ENCODE assay signal across 6 cellular contexts in the genomic region with DNA sequence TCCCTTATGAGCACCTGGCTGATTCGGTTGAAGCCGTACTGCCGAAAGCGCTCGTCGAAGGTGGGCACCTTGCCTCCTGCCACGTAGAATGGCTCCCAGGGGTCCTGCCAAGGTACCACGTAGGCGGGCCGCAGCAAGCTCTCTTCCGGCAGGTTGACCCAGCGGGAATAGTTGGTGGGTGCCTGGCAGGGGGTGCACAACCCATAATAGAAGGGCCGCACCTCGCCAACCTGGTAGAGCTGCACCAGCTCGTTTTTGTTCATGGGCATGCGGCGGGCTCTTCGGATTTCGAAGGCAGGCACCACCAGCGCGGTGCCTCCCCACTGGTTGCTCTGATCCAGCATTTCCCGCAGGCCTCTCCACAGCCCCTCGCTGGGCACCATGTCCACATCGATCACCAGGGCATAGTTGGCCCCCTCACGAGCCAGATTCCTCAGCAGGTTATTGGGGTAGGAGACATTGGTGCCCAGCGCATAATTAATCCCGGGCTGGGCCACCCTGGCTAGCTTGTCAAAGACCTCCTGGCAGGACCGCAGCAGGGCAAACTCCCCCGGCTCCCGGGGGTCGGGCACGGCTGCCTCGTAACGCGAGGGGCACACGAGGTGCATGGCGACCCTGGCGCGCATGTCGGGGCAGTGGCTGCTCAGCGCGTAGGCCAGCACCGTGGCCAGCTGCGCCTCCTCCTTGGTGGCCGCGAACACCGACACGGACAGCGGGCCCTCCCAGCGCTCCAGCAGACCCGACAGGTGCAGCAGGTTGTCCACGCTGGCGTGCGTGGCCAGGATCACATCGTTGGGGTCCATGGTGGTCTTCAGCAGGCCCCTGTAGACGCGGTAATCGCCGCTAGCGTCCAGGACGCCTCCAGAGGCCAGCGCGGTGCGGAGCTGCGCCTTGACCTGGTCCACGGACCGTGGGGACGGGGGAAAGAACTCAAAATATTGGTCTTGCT. TPM values are rescaled to one million over a fixed set of nuclear protein-coding genes. Genes with fewer than 3 reads are reported as not detected.
DNase-seq lines count a peak whose midpoint lies in the region; ATAC-seq, FAIRE-seq and TF ChIP-seq lines count a peak whose summit lies in the region.

No MANE protein-coding gene starts in this region.

- TF ChIP-seq RAD21 in neural cell (conservative IDR thresholded peaks at IDR 0.05) = no peak

- peaks cover 31% of the 10 kb centered on the region for H3K79me2 ChIP-seq in neural cell (replicated peaks; ENCODE audit: insufficient read depth, low read length)

- H3K4me3 ChIP-seq in brain microvascular endothelial cell (ENCODE audit: low read depth, low read length) (peak overlapping the region; percentile 88), neural cell (ENCODE audit: low read length) (peak overlapping the region; percentile 100)

- in situ Hi-C loops in brain microvascular endothelial cell (cut with HindIII; ENCODE audit: low pct_ligation_motif_present, low sequenced_read_pairs) = no loop called here

- H4K20me1 ChIP-seq in neural cell (ENCODE audit: insufficient read depth) = no peaks in the 10 kb centered on the region

- peak overlapping the region; percentile 94 for H2AFZ ChIP-seq in neural cell (ENCODE audit: low read depth, low read length)

- no peaks in the 10 kb centered on the region for H3K9me2 ChIP-seq in neural cell (ENCODE audit: insufficient read depth, low read length)

- H3K27me3 ChIP-seq in brain microvascular endothelial cell (replicated peaks) (no peaks in the 10 kb centered on the region), neural cell (ENCODE audit: insufficient read depth, low read depth, low read length) (no peaks in the 10 kb centered on the region)

- DNase-seq in HTR-8/SVneo (ENCODE audit: insufficient read length, low spot score) (no peak), brain microvascular endothelial cell (no peak), A172 (ENCODE audit: low spot score) (no peak)

- H3K9ac ChIP-seq in neural cell (ENCODE audit: low read length) = peak overlapping the region; percentile 99

- peak overlapping the region; percentile 25 for H3K27ac ChIP-seq in brain microvascular endothelial cell
- peak overlapping the region; percentile 96 for H3K27ac ChIP-seq in neural cell (ENCODE audit: low read length)

- no peak for ATAC-seq in HG02759 (IDR thresholded peaks at IDR 0.05; ENCODE audit: unreplicated experiment)
- no peak for ATAC-seq in GM21447 (IDR thresholded peaks at IDR 0.05; ENCODE audit: unreplicated experiment)

- TF ChIP-seq CTCF in brain microvascular endothelial cell (IDR thresholded peaks at IDR 0.05; ENCODE audit: low read depth, low read length, missing control alignments) = no peak
- TF ChIP-seq CTCF in neural cell (IDR thresholded peaks at IDR 0.05; ENCODE audit: poor library complexity, severe bottlenecking) = no peak

- H3K36me3 ChIP-seq in brain microvascular endothelial cell (replicated peaks) = peaks cover 2% of the 10 kb centered on the region
- H3K36me3 ChIP-seq in neural cell (ENCODE audit: insufficient read depth, low read length) = no peaks in the 10 kb centered on the region

- peak; percentile 80 for FAIRE-seq in HTR-8/SVneo (lab: Jason Lieb, UNC)

- peak overlapping the region; percentile 87 for H3K4me2 ChIP-seq in neural cell (ENCODE audit: low read length)

- no peaks in the 10 kb centered on the region for H3K9me3 ChIP-seq in neural cell (ENCODE audit: low read length)

- H3F3A ChIP-seq in neural cell (ENCODE audit: insufficient read depth, low read length, poor library complexity, severe bottlenecking) = peaks cover 3% of the 10 kb centered on the region

- TF ChIP-seq EP300 in neural cell (conservative IDR thresholded peaks at IDR 0.05; ENCODE audit: poor library complexity, severe bottlenecking) = no peak

TF ChIP-seq in neural cell, 6 proteins besides CTCF, POLR2A, EP300 and RAD21:
- TF ChIP-seq MXI1 (conservative IDR thresholded peaks at IDR 0.05; ENCODE audit: poor library complexity, severe bottlenecking) = peak; percentile 37
- TF ChIP-seq TAF1 (IDR thresholded peaks at IDR 0.05; ENCODE audit: low read depth) = no peak

RNA-seq across cellular contexts. Expression of gene B4GAT1, which starts 0.7 kb away (rescaled TPM):
- 162 TPM in 2 replicates for polyA plus RNA-seq in neural cell
- 81.5 and 92.8 TPM in 2 replicates for polyA minus RNA-seq in neural cell
- total RNA-seq in A172 (2014; rRNA removed; shearing (Covaris generic)) = 47.0 and 54.1 TPM in 2 replicates

RNA-seq across cellular contexts. Expression of gene BRMS1, which starts 1.8 kb away (rescaled TPM):
- 78.3 and 108 TPM in 2 replicates for polyA plus RNA-seq in neural cell
- 31.5 and 32.9 TPM in 2 replicates for polyA minus RNA-seq in neural cell
- total RNA-seq in A172 (2014; rRNA removed; shearing (Covaris generic)) = 95.8 and 104 TPM in 2 replicates

RNA-seq across cellular contexts. Expression of gene RIN1, which starts 10.5 kb away (rescaled TPM):
- polyA plus RNA-seq in neural cell = 1.4 and 4.2 TPM in 2 replicates
- polyA minus RNA-seq in neural cell = 0.24 and 1.3 TPM in 2 replicates
- total RNA-seq in A172 (2014; rRNA removed; shearing (Covaris generic)) = 15.6 and 15.7 TPM in 2 replicates

RNA-seq across cellular contexts. Expression of gene SLC29A2, which starts 24.8 kb away (rescaled TPM):
- polyA plus RNA-seq in neural cell = 1.7 and 2.2 TPM in 2 replicates
- 1.5 and 2.1 TPM in 2 replicates for polyA minus RNA-seq in neural cell
- total RNA-seq in A172 (2014; rRNA removed; shearing (Covaris generic)) = not detected in 2 replicates

RNA-seq across cellular contexts. Expression of gene CD248, which starts 29.9 kb away (rescaled TPM):
- not detected in 2 replicates for polyA plus RNA-seq in neural cell
- not detected in 2 replicates for polyA minus RNA-seq in neural cell
- not detected in 2 replicates for total RNA-seq in A172 (2014; rRNA removed; shearing (Covaris generic))
